Comparison of ENCODE assay signal across 2 cellular contexts in genomic region chr4:16224669-16225068, GRCh38.
TF ChIP-seq lines count a peak whose summit lies in the region.

No MANE protein-coding gene starts in this region.

TF ChIP-seq in SK-N-SH, 30 proteins besides CTCF, POLR2A, EP300 and RAD21 (continued from another document):
- TF ChIP-seq FOSL2 (IDR thresholded peaks at IDR 0.05; ENCODE audit: borderline replicate concordance, low read depth), result no peak
- no peak for TF ChIP-seq MEF2A (IDR thresholded peaks at IDR 0.05; ENCODE audit: borderline replicate concordance, low read depth)
- TF ChIP-seq MAX (IDR thresholded peaks at IDR 0.05; ENCODE audit: low read depth), result no peak
- no peak for TF ChIP-seq TEAD4 (IDR thresholded peaks at IDR 0.05; ENCODE audit: borderline replicate concordance, insufficient read depth)
- no peak for TF ChIP-seq IRF3 (IDR thresholded peaks at IDR 0.05; ENCODE audit: low read depth, low read length)
- TF ChIP-seq POLR2AphosphoS5 (IDR thresholded peaks at IDR 0.05; ENCODE audit: low read depth, low read length), result no peak
- TF ChIP-seq RXRA (IDR thresholded peaks at IDR 0.05; ENCODE audit: borderline replicate concordance, low read depth), result no peak
- no peak for TF ChIP-seq JUND (IDR thresholded peaks at IDR 0.05)
- TF ChIP-seq NRF1 (IDR thresholded peaks at IDR 0.05; ENCODE audit: low read depth, low read length), result no peak
- no peak for TF ChIP-seq FOXJ3 (CRISPR knock-in tag; IDR thresholded peaks at IDR 0.05)
- no peak for TF ChIP-seq CHD2 (IDR thresholded peaks at IDR 0.05; ENCODE audit: low read length, partially characterized antibody)
TF ChIP-seq in SK-N-SH: peak in this region for 0.

TF ChIP-seq in SK-N-SH treated with all-trans-retinoic acid at 6 μM for 48 hours, 23 proteins besides CTCF, POLR2A, EP300 and RAD21 (continued from another document):
- TF ChIP-seq, protein P1, sequence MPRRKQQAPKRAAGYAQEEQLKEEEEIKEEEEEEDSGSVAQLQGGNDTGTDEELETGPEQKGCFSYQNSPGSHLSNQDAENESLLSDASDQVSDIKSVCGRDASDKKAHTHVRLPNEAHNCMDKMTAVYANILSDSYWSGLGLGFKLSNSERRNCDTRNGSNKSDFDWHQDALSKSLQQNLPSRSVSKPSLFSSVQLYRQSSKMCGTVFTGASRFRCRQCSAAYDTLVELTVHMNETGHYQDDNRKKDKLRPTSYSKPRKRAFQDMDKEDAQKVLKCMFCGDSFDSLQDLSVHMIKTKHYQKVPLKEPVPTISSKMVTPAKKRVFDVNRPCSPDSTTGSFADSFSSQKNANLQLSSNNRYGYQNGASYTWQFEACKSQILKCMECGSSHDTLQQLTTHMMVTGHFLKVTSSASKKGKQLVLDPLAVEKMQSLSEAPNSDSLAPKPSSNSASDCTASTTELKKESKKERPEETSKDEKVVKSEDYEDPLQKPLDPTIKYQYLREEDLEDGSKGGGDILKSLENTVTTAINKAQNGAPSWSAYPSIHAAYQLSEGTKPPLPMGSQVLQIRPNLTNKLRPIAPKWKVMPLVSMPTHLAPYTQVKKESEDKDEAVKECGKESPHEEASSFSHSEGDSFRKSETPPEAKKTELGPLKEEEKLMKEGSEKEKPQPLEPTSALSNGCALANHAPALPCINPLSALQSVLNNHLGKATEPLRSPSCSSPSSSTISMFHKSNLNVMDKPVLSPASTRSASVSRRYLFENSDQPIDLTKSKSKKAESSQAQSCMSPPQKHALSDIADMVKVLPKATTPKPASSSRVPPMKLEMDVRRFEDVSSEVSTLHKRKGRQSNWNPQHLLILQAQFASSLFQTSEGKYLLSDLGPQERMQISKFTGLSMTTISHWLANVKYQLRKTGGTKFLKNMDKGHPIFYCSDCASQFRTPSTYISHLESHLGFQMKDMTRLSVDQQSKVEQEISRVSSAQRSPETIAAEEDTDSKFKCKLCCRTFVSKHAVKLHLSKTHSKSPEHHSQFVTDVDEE (CRISPR knock-in tag; IDR thresholded peaks at IDR 0.05), result no peak
- TF ChIP-seq ZNF70 (CRISPR knock-in tag; IDR thresholded peaks at IDR 0.05) (no peak), ZFP30 (CRISPR knock-in tag; IDR thresholded peaks at IDR 0.05) (no peak), RARB (CRISPR knock-in tag; IDR thresholded peaks at IDR 0.05) (no peak), CREB5 (CRISPR knock-in tag; IDR thresholded peaks at IDR 0.05; ENCODE audit: low read depth) (no peak), POU6F1 (CRISPR knock-in tag; IDR thresholded peaks at IDR 0.05; ENCODE audit: borderline replicate concordance, low read depth) (no peak), BACH2 (CRISPR knock-in tag; IDR thresholded peaks at IDR 0.05; ENCODE audit: borderline replicate concordance) (no peak), ESRRG (CRISPR knock-in tag; IDR thresholded peaks at IDR 0.05) (no peak), ZNF8 (CRISPR knock-in tag; IDR thresholded peaks at IDR 0.05) (no peak)
